In genomic region chr13:32261567-32261966, GRCh38 we compare ENCODE assay signal across 11 cellular contexts. TPM values are rescaled to one million over a fixed set of nuclear protein-coding genes. Genes with fewer than 3 reads are reported as not detected.
DNase-seq lines count a peak whose midpoint lies in the region; ATAC-seq and TF ChIP-seq lines count a peak whose summit lies in the region.
"Had no signal": no experiment of that assay in that cellular context is flagged by ENCODE, and none has a peak within 500 bp of the region (broad histone marks: within the 10 kb centered on the region; RNA-seq: fewer than 3 reads in every experiment).

No MANE protein-coding gene starts in this region.

- H3K9me3 Mint-ChIP-seq in CD4-positive, alpha-beta T cell: no peaks in the 10 kb centered on the region

- POLR2A ChIA-PET in CD4-positive, alpha-beta T cell (lab: Charles Lee): no interaction called here

- peak; percentile 42 for DNase-seq in NCI-H345 (lab: John Stamatoyannopoulos, UW)
- no peak for DNase-seq in NCI-H345 treated with DMSO at 0.1 percent for 48 hours (lab: John Stamatoyannopoulos, UW; ENCODE audit: unreplicated experiment)
- peak; percentile 93 for DNase-seq in mesenchymal stem cell
- DNase-seq in aorta: peak; percentile 77 to 83
- DNase-seq in CD4-positive, alpha-beta T cell: no peak
- DNase-seq in HuH-7.5 (ENCODE audit: low spot score): no peak
- DNase-seq: activated naive CD4-positive, alpha-beta T cell treated with anti-CD3 and anti-CD28 coated beads, Interleukin-2, amount 50 U/mL, for 16 hours; GOT3; stimulated activated CD4-positive, alpha-beta T cell treated with anti-CD3 and anti-CD28 coated beads, Interleukin-1b, Interleukin-23, amount 100 ng/mL, for 48 hours had no signal

- no peaks in the 10 kb centered on the region for H3K9me3 ChIP-seq in esophagus (ENCODE audit: control insufficient read depth in 2 of 2, insufficient read depth in 1 of 2, low read depth in 1 of 2, low read length in 1 of 2)
- no peaks in the 10 kb centered on the region for H3K9me3 ChIP-seq in mesenchymal stem cell (ENCODE audit: control insufficient read depth, low read length)
- H3K9me3 ChIP-seq in aorta (ENCODE audit: control insufficient read depth, low read length): no peaks in the 10 kb centered on the region
- H3K9me3 ChIP-seq in CD4-positive, alpha-beta T cell (ENCODE audit: control insufficient read depth, low read length): no peaks in the 10 kb centered on the region

- no peak overlapping the region for H3K23ac ChIP-seq in mesenchymal stem cell (ENCODE audit: low read length in 2 of 2)

- H3K36me3 Mint-ChIP-seq in CD4-positive, alpha-beta T cell (ENCODE audit: low read depth): peaks cover 15% of the 10 kb centered on the region

- no peak overlapping the region for H2BK120ac ChIP-seq in mesenchymal stem cell (ENCODE audit: low read depth, low read length)

- H2BK12ac ChIP-seq in mesenchymal stem cell (ENCODE audit: low read length in 2 of 2): no peak overlapping the region

- CTCF ChIA-PET in CD4-positive, alpha-beta T cell (lab: Charles Lee): no interaction called here

- intact Hi-C loops in aorta (cut with DNase I): no loop called here
- intact Hi-C loops in CD4-positive, alpha-beta T cell (cut with DNase I, micrococcal nuclease): loop anchor here in 1 of 2 experiments (10.0 kb wide), 1 partner anchor 1463 kb away; no protein-coding TSS in a partner anchor

- H2AFZ ChIP-seq in mesenchymal stem cell (ENCODE audit: low read depth, low read length): no peak overlapping the region

- 24 to 49% methylated on average over 9 of the region's 9 CpGs for WGBS in esophagus, 2 donors
- 38% methylated on average over 9 of the region's 9 CpGs for WGBS in mesenchymal stem cell
- WGBS in aorta, 2 donors: 8% methylated on average over 9 of the region's 9 CpGs

- peak overlapping the region in 1 of 2 experiments; percentile 35 for H3K18ac ChIP-seq in mesenchymal stem cell (ENCODE audit: low read depth in 1 of 2, low read length in 2 of 2)

- H3K4me3 ChIP-seq in esophagus (ENCODE audit: low read depth in 1 of 2, low read length in 2 of 2) (no peak overlapping the region), mesenchymal stem cell (ENCODE audit: insufficient read depth in 1 of 2, low read depth in 1 of 2, low read length in 2 of 2) (no peak overlapping the region), aorta (ENCODE audit: low read length in 2 of 2) (no peak overlapping the region)

- H3K14ac ChIP-seq in mesenchymal stem cell (ENCODE audit: low read length in 2 of 2): no peak overlapping the region

- H3K4me1 ChIP-seq in esophagus (ENCODE audit: control insufficient read depth in 2 of 2, insufficient read depth in 2 of 2, low read length in 1 of 2): no peaks in the 10 kb centered on the region
- H3K4me1 ChIP-seq in mesenchymal stem cell (ENCODE audit: control insufficient read depth, insufficient read depth, low read depth, low read length): peaks cover 1% of the 10 kb centered on the region
- peaks cover 6% of the 10 kb centered on the region in 2 donors for H3K4me1 ChIP-seq in aorta (ENCODE audit: control insufficient read depth in 1 of 2, insufficient read depth in 2 of 2, low read length in 2 of 2)

- no peak overlapping the region for H3K4ac ChIP-seq in mesenchymal stem cell (ENCODE audit: low read depth in 1 of 2, low read length in 2 of 2)

- peaks cover 0 to 3% of the 10 kb centered on the region in 2 donors for H3K36me3 ChIP-seq in esophagus (ENCODE audit: control insufficient read depth in 2 of 2, insufficient read depth in 2 of 2, low read length in 1 of 2)
- H3K36me3 ChIP-seq in mesenchymal stem cell (ENCODE audit: control insufficient read depth in 1 of 2, insufficient read depth in 2 of 2, low read depth in 1 of 2, low read length in 2 of 2): peaks cover 0 to 10% of the 10 kb centered on the region in 2 experiments
- H3K36me3 ChIP-seq in aorta (ENCODE audit: control insufficient read depth in 1 of 2, insufficient read depth in 2 of 2, low read length in 1 of 2): peaks cover 0 to 8% of the 10 kb centered on the region in 2 donors

- no peaks in the 10 kb centered on the region for H3K27me3 Mint-ChIP-seq in CD4-positive, alpha-beta T cell

- H3K27ac ChIP-seq in esophagus (ENCODE audit: low read depth in 2 of 2, low read length in 1 of 2) (peak overlapping the region; percentile 0 to 55), mesenchymal stem cell (ENCODE audit: low read length, poor library complexity, severe bottlenecking) (peak overlapping the region; percentile 28), aorta (ENCODE audit: low read depth in 1 of 2, low read length in 2 of 2) (peak overlapping the region; percentile 2 to 34)
- H3K27ac ChIP-seq in CD4-positive, alpha-beta T cell (ENCODE audit: low read depth, low read length): no peak overlapping the region

- H3K27me3 ChIP-seq in esophagus (ENCODE audit: control insufficient read depth in 1 of 2, insufficient read depth in 2 of 2, low read length in 2 of 2) (no peaks in the 10 kb centered on the region), mesenchymal stem cell (ENCODE audit: control insufficient read depth in 1 of 2, insufficient read depth in 1 of 2, low read length in 2 of 2) (no peaks in the 10 kb centered on the region), aorta (ENCODE audit: control insufficient read depth in 1 of 2, insufficient read depth in 2 of 2, low read length in 1 of 2) (no peaks in the 10 kb centered on the region)
- H3K27me3 ChIP-seq in CD4-positive, alpha-beta T cell (ENCODE audit: control insufficient read depth, insufficient read depth, low read length): no peaks in the 10 kb centered on the region

- H2AK5ac ChIP-seq in mesenchymal stem cell (ENCODE audit: low read length, severe bottlenecking): no peak overlapping the region

- ATAC-seq in aorta (ENCODE audit: low FRiP score) (peak; percentile 86), HG03469 (IDR thresholded peaks at IDR 0.05; ENCODE audit: unreplicated experiment) (no peak)
- ATAC-seq in CD4-positive, alpha-beta T cell (ENCODE audit: poor library complexity): no peak

- H2BK15ac ChIP-seq in mesenchymal stem cell (ENCODE audit: low read depth, poor library complexity, severe bottlenecking): no peak overlapping the region

- no peak for TF ChIP-seq CTCF in CD4-positive, alpha-beta T cell (IDR thresholded peaks at IDR 0.05)

- H3K27ac Mint-ChIP-seq in CD4-positive, alpha-beta T cell: no peak overlapping the region

- peak overlapping the region; percentile 43 for H3K9ac ChIP-seq in mesenchymal stem cell (ENCODE audit: low read length)

- H3K79me1 ChIP-seq in mesenchymal stem cell (replicated peaks; ENCODE audit: low read length, poor library complexity, severe bottlenecking): no peaks in the 10 kb centered on the region

- no peak overlapping the region for H3K4me3 Mint-ChIP-seq in CD4-positive, alpha-beta T cell

- no peak overlapping the region for H4K8ac ChIP-seq in mesenchymal stem cell (ENCODE audit: low read length)

- H2BK5ac ChIP-seq in mesenchymal stem cell (ENCODE audit: low read depth, low read length, poor library complexity, severe bottlenecking): no peak overlapping the region

- no peaks in the 10 kb centered on the region for H3K4me1 Mint-ChIP-seq in CD4-positive, alpha-beta T cell (ENCODE audit: low read depth)

- no peak overlapping the region for H4K91ac ChIP-seq in mesenchymal stem cell (ENCODE audit: low read length)

- no peak overlapping the region for H3K4me2 ChIP-seq in mesenchymal stem cell (ENCODE audit: low read length, poor library complexity, severe bottlenecking)

RNA-seq across cellular contexts. Expression of gene ZAR1L, which starts 53.6 kb away (rescaled TPM):
- polyA plus RNA-seq in esophagus (not detected), aorta (not detected)
- polyA plus RNA-seq in mesenchymal stem cell (2013, experiment 1 of 2): not detected
- polyA plus RNA-seq in mesenchymal stem cell (2013, experiment 2 of 2): not detected
- total RNA-seq in aorta: not detected
- total RNA-seq in CD4-positive, alpha-beta T cell: not detected

RNA-seq across cellular contexts. Expression of gene BRCA2, which starts 53.7 kb away (rescaled TPM):
- polyA plus RNA-seq in esophagus (1 to 10 TPM in 1 of 2 donors, under 1 TPM in 1; 0.71 to 1.4 TPM), aorta (under 1 TPM; 0.26 to 0.38 TPM)
- 1.3 TPM for polyA plus RNA-seq in mesenchymal stem cell (2013, experiment 1 of 2)
- 0.75 TPM for polyA plus RNA-seq in mesenchymal stem cell (2013, experiment 2 of 2)
- total RNA-seq in aorta: 1 to 10 TPM; 3.2 to 4.3 TPM
- 1 to 10 TPM; 1.9 to 2.4 TPM for total RNA-seq in CD4-positive, alpha-beta T cell

Comparison
In these comparisons a context has a peak if more than half of its experiments do, and no peak if none do; other contexts are left out.
1. DNase-seq: peak in NCI-H345 (single experiment), mesenchymal stem cell (single experiment) and aorta (2 of 2); none in NCI-H345 treated with DMSO at 0.1 percent for 48 hours (single experiment), CD4-positive, alpha-beta T cell (0 of 10) and HuH-7.5 (single experiment).